Comparison of ENCODE assay signal across 8 cellular contexts in genomic region chr12:63779498-63780481, GRCh38. TPM values are rescaled to one million over a fixed set of nuclear protein-coding genes. Genes with fewer than 3 reads are reported as not detected.
DNase-seq lines count a peak whose midpoint lies in the region; ATAC-seq and TF ChIP-seq lines count a peak whose summit lies in the region.

Gene RXYLT1, plus strand, starts transcription at chr12:63779909. Its CDS starts 52 bp downstream, at chr12:63779961.

- intact Hi-C loops in activated CD4-positive, alpha-beta T cell treated with anti-CD3 and anti-CD28 coated beads for 36 hours (cut with DNase I, micrococcal nuclease): loop anchor here (1.0 to 5.0 kb wide), 6 partner anchors 443 to 1313 kb away; partner anchors contain the start of genes KICS2 (in 2 of the 2), TBK1 (in 2 of the 2), GNS (in 1 of the 2) and MON2 (in 1 of the 2)

- no peaks in the 10 kb centered on the region for H3K27me3 Mint-ChIP-seq in activated CD4-positive, alpha-beta T cell treated with anti-CD3 and anti-CD28 coated beads for 36 hours
- no peaks in the 10 kb centered on the region for H3K27me3 Mint-ChIP-seq in chondrocyte (ENCODE audit: low read depth)

- ATAC-seq in GM19043 (IDR thresholded peaks at IDR 0.05; ENCODE audit: low read depth, unreplicated experiment): peak; percentile 91
- peak; percentile 94 for ATAC-seq in HG03354 (IDR thresholded peaks at IDR 0.05; ENCODE audit: poor library complexity, severe bottlenecking, unreplicated experiment)
- ATAC-seq in activated CD4-positive, alpha-beta T cell treated with anti-CD3 and anti-CD28 coated beads for 36 hours: peak; percentile 94

- peak within 1 kb of the TSS; percentile 95 for H3K27ac Mint-ChIP-seq in activated CD4-positive, alpha-beta T cell treated with anti-CD3 and anti-CD28 coated beads for 36 hours
- peak within 1 kb of the TSS; percentile 93 for H3K27ac Mint-ChIP-seq in chondrocyte (ENCODE audit: unreplicated experiment)

- DNase-seq in Ammon's horn (ENCODE audit: low spot score) (peak; percentile 92), NCI-H460 (ENCODE audit: extremely low read depth, low read depth) (peak; percentile 75), chondrocyte (ENCODE audit: low spot score) (peak; percentile 95), kidney glomerular epithelial cell (lab: John Stamatoyannopoulos, UW) (peak; percentile 82)
- DNase-seq in activated CD4-positive, alpha-beta T cell treated with anti-CD3 and anti-CD28 coated beads for 36 hours: peak; percentile 92
- DNase-seq in stimulated activated CD4-positive, alpha-beta T cell treated with anti-CD3 and anti-CD28 coated beads, Interleukin-1b, Interleukin-23, amount 100 ng/mL, for 24 hours (ENCODE audit: low read depth in 4 of 4, low spot score in 1 of 4): peak; percentile 72 to 83 (median 80)

- H3K9me3 Mint-ChIP-seq in activated CD4-positive, alpha-beta T cell treated with anti-CD3 and anti-CD28 coated beads for 36 hours (ENCODE audit: low read depth): no peaks in the 10 kb centered on the region
- H3K9me3 Mint-ChIP-seq in chondrocyte (ENCODE audit: low read depth): no peaks in the 10 kb centered on the region

- TF ChIP-seq CTCF in chondrocyte (IDR thresholded peaks at IDR 0.05): peak; percentile 40

- POLR2A ChIA-PET in activated CD4-positive, alpha-beta T cell treated with anti-CD3 and anti-CD28 coated beads for 36 hours (lab: Charles Lee): no interaction called here

- CTCF ChIA-PET in activated CD4-positive, alpha-beta T cell treated with anti-CD3 and anti-CD28 coated beads for 36 hours (lab: Charles Lee): no interaction called here

- H3K36me3 Mint-ChIP-seq in activated CD4-positive, alpha-beta T cell treated with anti-CD3 and anti-CD28 coated beads for 36 hours (ENCODE audit: low read depth): peaks cover 30% of the 10 kb centered on the region
- peaks cover 4% of the 10 kb centered on the region for H3K36me3 Mint-ChIP-seq in chondrocyte (ENCODE audit: low read depth)

- H3K4me3 Mint-ChIP-seq in activated CD4-positive, alpha-beta T cell treated with anti-CD3 and anti-CD28 coated beads for 36 hours: peak within 1 kb of the TSS; percentile 94
- peak within 1 kb of the TSS; percentile 97 for H3K4me3 Mint-ChIP-seq in chondrocyte (ENCODE audit: unreplicated experiment)

- peaks cover 10% of the 10 kb centered on the region for H3K4me1 Mint-ChIP-seq in activated CD4-positive, alpha-beta T cell treated with anti-CD3 and anti-CD28 coated beads for 36 hours
- peaks cover 17% of the 10 kb centered on the region for H3K4me1 Mint-ChIP-seq in chondrocyte (ENCODE audit: low read depth)

RNA-seq across cellular contexts. Expression of gene RXYLT1, which starts in this region (rescaled TPM):
- 45.0 and 50.4 TPM in 2 replicates for total RNA-seq in NCI-H460 (2014; rRNA removed; shearing (Covaris generic))
- 46.5 and 65.1 TPM in 2 replicates for polyA plus RNA-seq in NCI-H460 (2014; cell fraction: nucleus; rRNA removed)
- total RNA-seq in activated CD4-positive, alpha-beta T cell treated with anti-CD3 and anti-CD28 coated beads for 36 hours: 10 to 100 TPM; 14.8 to 15.6 TPM
- 14.4 to 18.5 TPM (median 14.8 TPM) in 3 replicates for total RNA-seq in chondrocyte

Comparison
In these comparisons a context has a peak if more than half of its experiments do, and no peak if none do; other contexts are left out.
1. Peak in every context shown above with its lines: DNase-seq and ATAC-seq.